14 cellular contexts compared by ENCODE assay signal in genomic region chrX:70176938-70177533, GRCh38. TPM values are rescaled to one million over a fixed set of nuclear protein-coding genes. Genes with fewer than 3 reads are reported as not detected.
A peak's percentile ranks its signal among the peaks of the same experiment; 100 is the strongest.
DNase-seq lines count a peak whose midpoint lies in the region; ATAC-seq and TF ChIP-seq lines count a peak whose summit lies in the region.
"Had no signal": no experiment of that assay in that cellular context is flagged by ENCODE, and none has a peak within 500 bp of the region (broad histone marks: within the 10 kb centered on the region; RNA-seq: fewer than 3 reads in every experiment).

Gene DGAT2L6 (plus strand): TSS chrX:70177483. CDS start chrX:70177583, 100 bp downstream.

- POLR2A ChIA-PET in activated B cell treated with CpG ODN at 0.5 μM for 24 hours (lab: Charles Lee) = interaction anchor here (1.1 kb wide), 1 partner anchor 44 kb away, joined by 3 read pairs; the partner anchor contains the start of gene IGBP1

- intact Hi-C loops in activated B cell treated with CpG ODN at 0.5 μM for 24 hours (cut with micrococcal nuclease) = no loop called here

- CTCF ChIA-PET in activated B cell treated with CpG ODN at 0.5 μM for 24 hours (lab: Charles Lee) = no interaction called here

- peak within 1 kb of the TSS; percentile 11 for H3K4me3 Mint-ChIP-seq in activated B cell treated with CpG ODN at 0.5 μM for 24 hours
- H3K4me3 Mint-ChIP-seq: activated T-cell treated with anti-CD3 and anti-CD28 coated beads, Interleukin-2, amount 50 U/mL, for 4 hours had no signal

- DNase-seq in activated B cell treated with CpG ODN at 0.5 μM for 24 hours (no peak), iPS-NIHi11 (ENCODE audit: low spot score) (no peak), putamen (ENCODE audit: low spot score) (no peak)
- DNase-seq: activated T-cell treated with anti-CD3 and anti-CD28 coated beads, Interleukin-2, amount 50 U/mL, for 4 hours; heart left ventricle; midbrain; NCI-H187 treated with DMSO at 0.1 percent for 48 hours; small intestine; stimulated activated naive CD4-positive, alpha-beta T cell had no signal

- no peaks in the 10 kb centered on the region for H3K9me3 Mint-ChIP-seq in activated B cell treated with CpG ODN at 0.5 μM for 24 hours
- H3K9me3 Mint-ChIP-seq: activated T-cell treated with anti-CD3 and anti-CD28 coated beads, Interleukin-2, amount 50 U/mL, for 4 hours had no signal

- H3K4me1 Mint-ChIP-seq in activated B cell treated with CpG ODN at 0.5 μM for 24 hours = peaks cover 7% of the 10 kb centered on the region

- H3K27me3 Mint-ChIP-seq in activated B cell treated with CpG ODN at 0.5 μM for 24 hours = no peaks in the 10 kb centered on the region

- no peak for TF ChIP-seq CTCF in activated B cell treated with CpG ODN at 0.5 μM for 24 hours (IDR thresholded peaks at IDR 0.05)

- H3K36me3 Mint-ChIP-seq in activated B cell treated with CpG ODN at 0.5 μM for 24 hours (ENCODE audit: low read depth) = no peaks in the 10 kb centered on the region

- H3K27ac Mint-ChIP-seq in activated B cell treated with CpG ODN at 0.5 μM for 24 hours = no peak within 1 kb of the TSS

- ATAC-seq in GM18861 (IDR thresholded peaks at IDR 0.05; ENCODE audit: unreplicated experiment) (peak; percentile 78), GM21528 (IDR thresholded peaks at IDR 0.05; ENCODE audit: low FRiP score, unreplicated experiment) (peak; percentile 64), HG03565 (IDR thresholded peaks at IDR 0.05; ENCODE audit: unreplicated experiment) (peak; percentile 66), activated B cell treated with CpG ODN at 0.5 μM for 24 hours (ENCODE audit: low read depth) (no peak), GM19328 (IDR thresholded peaks at IDR 0.05; ENCODE audit: unreplicated experiment) (no peak), HG03025 (IDR thresholded peaks at IDR 0.05; ENCODE audit: low FRiP score, unreplicated experiment) (no peak)
- ATAC-seq: activated T-cell treated with anti-CD3 and anti-CD28 coated beads, Interleukin-2, amount 50 U/mL, for 4 hours; heart left ventricle had no signal

RNA-seq across cellular contexts. Expression of gene DGAT2L6, which starts in this region (rescaled TPM):
- not detected in 2 replicates for total RNA-seq in activated B cell treated with CpG ODN at 0.5 μM for 24 hours
- total RNA-seq: activated T-cell treated with anti-CD3 and anti-CD28 coated beads, Interleukin-2, amount 50 U/mL, for 4 hours; heart left ventricle had no signal

Comparison
In these comparisons a context has a peak if more than half of its experiments do, and no peak if none do; other contexts are left out.
1. ATAC-seq: peak in GM18861 (single experiment), GM21528 (single experiment) and HG03565 (single experiment); none in activated B cell treated with CpG ODN at 0.5 μM for 24 hours (single experiment), GM19328 (single experiment) and HG03025 (single experiment).